8 cellular contexts compared by ENCODE assay signal in genomic region chr12:56836800-56837663, GRCh38.
A peak's percentile ranks its signal among the peaks of the same experiment; 100 is the strongest.
DNase-seq lines count a peak whose midpoint lies in the region; ATAC-seq and TF ChIP-seq lines count a peak whose summit lies in the region.

No MANE protein-coding gene starts in this region.

- POLR2A ChIA-PET in CD4-positive, alpha-beta T cell (lab: Charles Lee): no interaction called here

- peak in 7 of 10 experiments; percentile 4 to 32 (median 15) for DNase-seq in CD4-positive, alpha-beta T cell
- peak; percentile 46 to 49 for DNase-seq in activated T-cell treated with anti-CD3 and anti-CD28 coated beads, Interleukin-2, amount 50 U/mL, for 48 hours
- DNase-seq in mucosa of descending colon: no peak
- DNase-seq in NCI-H2196 (lab: John Stamatoyannopoulos, UW; ENCODE audit: unreplicated experiment): no peak
- no peak for DNase-seq in endodermal cell

- 87 to 92% methylated on average over 6 to 9 of the region's 9 CpGs for WGBS in endodermal cell (ENCODE audit: insufficient coverage in 1 of 2, insufficient read length in 1 of 2), 2 experiments

- H3K27me3 ChIP-seq in CD4-positive, alpha-beta T cell (ENCODE audit: control insufficient read depth, insufficient read depth, low read length): no peaks in the 10 kb centered on the region
- no peaks in the 10 kb centered on the region for H3K27me3 ChIP-seq in Loucy (ENCODE audit: insufficient read depth, low read length, poor library complexity, severe bottlenecking)
- no peaks in the 10 kb centered on the region for H3K27me3 ChIP-seq in endodermal cell (ENCODE audit: control insufficient read depth, insufficient read depth, low read length, poor library complexity, severe bottlenecking)

- H3K36me3 Mint-ChIP-seq in CD4-positive, alpha-beta T cell (ENCODE audit: low read depth): no peaks in the 10 kb centered on the region
- no peaks in the 10 kb centered on the region for H3K36me3 Mint-ChIP-seq in endodermal cell (ENCODE audit: low read depth)

- peak overlapping the region; percentile 34 for H3K4me2 ChIP-seq in Loucy (ENCODE audit: low read depth, low read length, poor library complexity, severe bottlenecking)

- no peaks in the 10 kb centered on the region for H3K9me2 ChIP-seq in Loucy (replicated peaks; ENCODE audit: low read depth, low read length)

- peaks cover 13% of the 10 kb centered on the region for H3K4me1 ChIP-seq in Loucy (ENCODE audit: insufficient read depth, low read length, poor library complexity, severe bottlenecking)
- no peaks in the 10 kb centered on the region for H3K4me1 ChIP-seq in mucosa of descending colon (ENCODE audit: low read depth)
- H3K4me1 ChIP-seq in endodermal cell (ENCODE audit: control insufficient read depth, insufficient read depth, low read length): no peaks in the 10 kb centered on the region

- no peaks in the 10 kb centered on the region for H3K79me2 ChIP-seq in Loucy (ENCODE audit: insufficient read depth, low read length)

- no peaks in the 10 kb centered on the region for H3K27me3 Mint-ChIP-seq in CD4-positive, alpha-beta T cell
- peaks cover 8% of the 10 kb centered on the region for H3K27me3 Mint-ChIP-seq in endodermal cell (ENCODE audit: insufficient read depth)

- H3K9ac ChIP-seq in Loucy (ENCODE audit: low read depth, low read length, poor library complexity, severe bottlenecking) (peak overlapping the region; percentile 8), endodermal cell (ENCODE audit: extremely low read depth, low read length, poor library complexity, severe bottlenecking) (no peak overlapping the region)

- intact Hi-C loops in CD4-positive, alpha-beta T cell (cut with DNase I, micrococcal nuclease): loop anchor here in 1 of 2 experiments (5.0 kb wide), 1 partner anchor 150 kb away; no protein-coding TSS in a partner anchor
- intact Hi-C loops in mucosa of descending colon (cut with DNase I, micrococcal nuclease): no loop called here

- H3K27ac Mint-ChIP-seq in CD4-positive, alpha-beta T cell: peak overlapping the region; percentile 38
- H3K27ac Mint-ChIP-seq in endodermal cell: no peak overlapping the region

- CTCF ChIA-PET in CD4-positive, alpha-beta T cell (lab: Charles Lee): no interaction called here

- peak overlapping the region; percentile 68 for H3K4me3 Mint-ChIP-seq in CD4-positive, alpha-beta T cell
- no peak overlapping the region for H3K4me3 Mint-ChIP-seq in endodermal cell

- ATAC-seq in CD4-positive, alpha-beta T cell (ENCODE audit: poor library complexity): peak; percentile 79
- peak; percentile 49 for ATAC-seq in mucosa of descending colon
- ATAC-seq in GM21737 (IDR thresholded peaks at IDR 0.05; ENCODE audit: unreplicated experiment): no peak
- ATAC-seq in HG03045 (IDR thresholded peaks at IDR 0.05; ENCODE audit: unreplicated experiment): no peak

- H3K4me3 ChIP-seq in Loucy (ENCODE audit: low read length, poor library complexity, severe bottlenecking) (peak overlapping the region; percentile 26), mucosa of descending colon (no peak overlapping the region), endodermal cell (ENCODE audit: low read length) (no peak overlapping the region)

- peaks cover 15% of the 10 kb centered on the region for H3K4me1 Mint-ChIP-seq in CD4-positive, alpha-beta T cell (ENCODE audit: low read depth)
- no peaks in the 10 kb centered on the region for H3K4me1 Mint-ChIP-seq in endodermal cell

- no peaks in the 10 kb centered on the region for H4K20me1 ChIP-seq in Loucy (ENCODE audit: insufficient read depth, low read length, poor library complexity, severe bottlenecking)

- no peak overlapping the region for H3K27ac ChIP-seq in CD4-positive, alpha-beta T cell (ENCODE audit: low read depth, low read length)
- no peak overlapping the region for H3K27ac ChIP-seq in endodermal cell (ENCODE audit: low read depth, low read length)

- TF ChIP-seq CTCF in CD4-positive, alpha-beta T cell (IDR thresholded peaks at IDR 0.05): no peak
- TF ChIP-seq CTCF in Loucy (conservative IDR thresholded peaks at IDR 0.05; ENCODE audit: low read length): no peak
- no peak for TF ChIP-seq CTCF in mucosa of descending colon (IDR thresholded peaks at IDR 0.05)
- TF ChIP-seq CTCF in endodermal cell (conservative IDR thresholded peaks at IDR 0.05): no peak

- H3K36me3 ChIP-seq in Loucy (ENCODE audit: insufficient read depth, low read length) (no peaks in the 10 kb centered on the region), mucosa of descending colon (ENCODE audit: low read depth) (no peaks in the 10 kb centered on the region), endodermal cell (ENCODE audit: control insufficient read depth, insufficient read depth, low read length) (no peaks in the 10 kb centered on the region)

- peak overlapping the region; percentile 91 for H2AFZ ChIP-seq in Loucy (ENCODE audit: low read length)

- H3K9me3 ChIP-seq in CD4-positive, alpha-beta T cell (ENCODE audit: control insufficient read depth, low read length): no peaks in the 10 kb centered on the region
- H3K9me3 ChIP-seq in Loucy (ENCODE audit: insufficient read depth, low read depth, low read length) (no peaks in the 10 kb centered on the region), mucosa of descending colon (no peaks in the 10 kb centered on the region), endodermal cell (ENCODE audit: control insufficient read depth, low read length) (no peaks in the 10 kb centered on the region)

- no peaks in the 10 kb centered on the region for H3F3A ChIP-seq in Loucy (ENCODE audit: low read depth)

- no peaks in the 10 kb centered on the region for H3K9me3 Mint-ChIP-seq in CD4-positive, alpha-beta T cell
- no peaks in the 10 kb centered on the region for H3K9me3 Mint-ChIP-seq in endodermal cell

Comparison
In these comparisons a context has a peak if more than half of its experiments do, and no peak if none do; other contexts are left out.
1. ATAC-seq: peak in CD4-positive, alpha-beta T cell (single experiment) and mucosa of descending colon (single experiment); none in GM21737 (single experiment) and HG03045 (single experiment).
2. DNase-seq: peak in CD4-positive, alpha-beta T cell (7 of 10) and activated T-cell treated with anti-CD3 and anti-CD28 coated beads, Interleukin-2, amount 50 U/mL, for 48 hours (2 of 2); none in mucosa of descending colon (0 of 3), NCI-H2196 (single experiment) and endodermal cell (single experiment).